1 cellular context compared by ENCODE assay signal in genomic region chr12:68222336-68222735, GRCh38.
A peak's percentile ranks its signal among the peaks of the same experiment; 100 is the strongest.
TF ChIP-seq lines count a peak whose summit lies in the region.

No MANE protein-coding gene starts in this region.

TF ChIP-seq in H1, 55 proteins besides CTCF, POLR2A, EP300 and RAD21:
- 0 out of 2 replicates have a peak, but pooled peaks have one; percentile 36 for TF ChIP-seq CEBPB (IDR thresholded peaks at IDR 0.05; ENCODE audit: low read depth, low read length)
- TF ChIP-seq KDM1A (IDR thresholded peaks at IDR 0.05; ENCODE audit: borderline replicate concordance, low read length) = no peak
